10 cellular contexts compared by ENCODE assay signal in genomic region chr3:29649815-29650547, GRCh38.
DNase-seq lines count a peak whose midpoint lies in the region; ATAC-seq, FAIRE-seq and TF ChIP-seq lines count a peak whose summit lies in the region.
"Had no signal": no experiment of that assay in that cellular context is flagged by ENCODE, and none has a peak within 500 bp of the region (broad histone marks: within the 10 kb centered on the region; RNA-seq: fewer than 3 reads in every experiment).

No MANE protein-coding gene starts in this region.

- H3K36me3 Mint-ChIP-seq in CD14-positive monocyte: no peaks in the 10 kb centered on the region
- H3K36me3 Mint-ChIP-seq: activated naive CD8-positive, alpha-beta T cell had no signal

- intact Hi-C loops in CD14-positive monocyte (cut with micrococcal nuclease) (no loop called here), sigmoid colon (cut with DNase I) (no loop called here)

- H3K9me3 Mint-ChIP-seq in CD14-positive monocyte: peaks cover 0 to 5% (median 3%) of the 10 kb centered on the region in 7 donors

- H3K27ac ChIP-seq in sigmoid colon: no peak overlapping the region

- TF ChIP-seq EP300 in sigmoid colon (IDR thresholded peaks at IDR 0.05): no peak

- no peak for TF ChIP-seq CTCF in CD14-positive monocyte (IDR thresholded peaks at IDR 0.05)
- TF ChIP-seq CTCF in sigmoid colon (IDR thresholded peaks at IDR 0.05): no peak

- no peaks in the 10 kb centered on the region for H3K27me3 ChIP-seq in sigmoid colon

- H3K4me1 Mint-ChIP-seq in CD14-positive monocyte: peaks cover 8% of the 10 kb centered on the region

- H3K4me3 ChIP-seq in sigmoid colon: no peak overlapping the region

- FAIRE-seq in GM18507 (lab: Jason Lieb, UNC): peak; percentile 78
- FAIRE-seq: islet of Langerhans had no signal

- H3K4me3 Mint-ChIP-seq in CD14-positive monocyte: peak overlapping the region in 1 of 2 donors; percentile 50
- H3K4me3 Mint-ChIP-seq: activated naive CD8-positive, alpha-beta T cell had no signal

- no peaks in the 10 kb centered on the region for H3K36me3 ChIP-seq in sigmoid colon

- TF ChIP-seq POLR2A in sigmoid colon (IDR thresholded peaks at IDR 0.05): no peak

- no peaks in the 10 kb centered on the region for H3K9me3 ChIP-seq in sigmoid colon

- no peak overlapping the region for H3K27ac Mint-ChIP-seq in CD14-positive monocyte
- H3K27ac Mint-ChIP-seq: activated naive CD8-positive, alpha-beta T cell had no signal

- peaks cover 4 to 18% (median 10%) of the 10 kb centered on the region in 3 donors for H3K27me3 Mint-ChIP-seq in CD14-positive monocyte (ENCODE audit: low read depth in 3 of 3)

- peak; percentile 90 for ATAC-seq in HG02610 (IDR thresholded peaks at IDR 0.05; ENCODE audit: unreplicated experiment)
- ATAC-seq in HG02678 (IDR thresholded peaks at IDR 0.05; ENCODE audit: unreplicated experiment): no peak

- DNase-seq in GM18507 (ENCODE audit: extremely low spot score, insufficient read length, low read depth): no peak
- DNase-seq in NOMO-1 treated with DMSO at 0.1 percent for 48 hours (lab: John Stamatoyannopoulos, UW; ENCODE audit: unreplicated experiment): peak; percentile 93
- peak; percentile 89 for DNase-seq in iris pigment epithelial cell (ENCODE audit: low read depth)
- DNase-seq in NCI-H2196 treated with DMSO at 0.1 percent for 48 hours (lab: John Stamatoyannopoulos, UW; ENCODE audit: unreplicated experiment): no peak
- no peak for DNase-seq in CD14-positive monocyte (ENCODE audit: low spot score)
- DNase-seq in sigmoid colon: no peak

- peaks cover 0 to 9% (median 3%) of the 10 kb centered on the region in 4 donors for H3K4me1 ChIP-seq in sigmoid colon

- WGBS in sigmoid colon, 2 donors: 69 to 79% methylated on average over 6 of the region's 6 CpGs

Comparison
In these comparisons a context has a peak if more than half of its experiments do, and no peak if none do; other contexts are left out.
1. DNase-seq: peak in NOMO-1 treated with DMSO at 0.1 percent for 48 hours (single experiment) and iris pigment epithelial cell (single experiment); none in GM18507 (single experiment), NCI-H2196 treated with DMSO at 0.1 percent for 48 hours (single experiment), CD14-positive monocyte (single experiment) and sigmoid colon (single experiment).